1 cellular context compared by ENCODE assay signal in genomic region chr16:85471469-85472431, GRCh38.
TF ChIP-seq lines count a peak whose summit lies in the region.

No MANE protein-coding gene starts in this region.

TF ChIP-seq in HepG2, 621 proteins besides CTCF, POLR2A, EP300 and RAD21 (continued from another document):
- TF ChIP-seq ADNP (CRISPR knock-in tag; IDR thresholded peaks at IDR 0.05) = 0 out of 2 replicates have a peak, but pooled peaks have one; percentile 8
- 0 out of 2 replicates have a peak, but pooled peaks have one; percentile 34 for TF ChIP-seq ZNF468 (CRISPR knock-in tag; IDR thresholded peaks at IDR 0.05)
- TF ChIP-seq ZNF121 (CRISPR knock-in tag; IDR thresholded peaks at IDR 0.05) = peak; percentile 91
- 0 out of 2 replicates have a peak, but pooled peaks have one; percentile 27 for TF ChIP-seq FOXC1 (CRISPR knock-in tag; IDR thresholded peaks at IDR 0.05; ENCODE audit: borderline replicate concordance)
- 0 out of 2 replicates have a peak, but pooled peaks have one; percentile 13 for TF ChIP-seq ZFY (CRISPR knock-in tag; IDR thresholded peaks at IDR 0.05)
- peak; percentile 45; the same call in 1 of the 2 replicates for TF ChIP-seq TBX2 (CRISPR knock-in tag; IDR thresholded peaks at IDR 0.05; ENCODE audit: borderline replicate concordance)
TF ChIP-seq in HepG2: peak in this region for 15.
